In genomic region chr1:41955461-41956159, GRCh38 we compare ENCODE assay signal across 8 cellular contexts. TPM values are rescaled to one million over a fixed set of nuclear protein-coding genes. Genes with fewer than 3 reads are reported as not detected.
A peak's percentile ranks its signal among the peaks of the same experiment; 100 is the strongest.
DNase-seq lines count a peak whose midpoint lies in the region; FAIRE-seq and TF ChIP-seq lines count a peak whose summit lies in the region.

No MANE protein-coding gene starts in this region.

- TF ChIP-seq CTCF in GM13976 (IDR thresholded peaks at IDR 0.05; ENCODE audit: borderline replicate concordance, control extremely low read depth, extremely low read depth, insufficient read depth, missing control alignments) (no peak), HFFc6 (IDR thresholded peaks at IDR 0.05) (no peak), epithelial cell of proximal tubule (conservative IDR thresholded peaks at IDR 0.05; ENCODE audit: low read depth, low read length) (no peak), glutamatergic neuron (IDR thresholded peaks at IDR 0.05; ENCODE audit: partially characterized antibody, unreplicated experiment) (no peak)

- H3K36me3 Mint-ChIP-seq in HFFc6 (ENCODE audit: low read depth) (peaks cover 16% of the 10 kb centered on the region), glutamatergic neuron (ENCODE audit: unreplicated experiment) (no peaks in the 10 kb centered on the region)

- FAIRE-seq in urothelium cell line (lab: Jason Lieb, UNC), result no peak

- H3K27me3 Mint-ChIP-seq in HFFc6 (ENCODE audit: insufficient read depth) (no peaks in the 10 kb centered on the region; the same call in 1 of the 2 replicates), glutamatergic neuron (ENCODE audit: unreplicated experiment) (no peaks in the 10 kb centered on the region)

- peaks cover 76% of the 10 kb centered on the region for H3K4me1 Mint-ChIP-seq in HFFc6 (ENCODE audit: low read depth)
- H3K4me1 Mint-ChIP-seq in glutamatergic neuron (ENCODE audit: low read depth, unreplicated experiment), result no peaks in the 10 kb centered on the region

- in situ Hi-C loops in GM13976 (cut with MboI; ENCODE audit: low sequenced_read_pairs, unreplicated experiment), result no loop called here

- no peak overlapping the region for H3K4me3 ChIP-seq in epithelial cell of proximal tubule (ENCODE audit: low read depth, low read length)

- no peaks in the 10 kb centered on the region for H3K9me3 Mint-ChIP-seq in HFFc6
- no peaks in the 10 kb centered on the region for H3K9me3 Mint-ChIP-seq in glutamatergic neuron (ENCODE audit: unreplicated experiment)

- DNase-seq in GM13976 (ENCODE audit: low spot score), result peak; percentile 58
- DNase-seq in HFFc6, result peak; percentile 99
- peak; percentile 14 for DNase-seq in NCI-H2227 treated with DMSO at 0.1 percent for 48 hours (lab: John Stamatoyannopoulos, UW)
- peak; percentile 99 for DNase-seq in epithelial cell of proximal tubule (ENCODE audit: low read depth)
- peak; percentile 87 for DNase-seq in urothelium cell line (ENCODE audit: low spot score)
- DNase-seq in NCI-H187 treated with DMSO at 0.1 percent for 48 hours (lab: John Stamatoyannopoulos, UW), result no peak
- no peak for DNase-seq in glutamatergic neuron
- no peak for DNase-seq in activated effector memory CD4-positive, alpha-beta T cell treated with anti-CD3 and anti-CD28 coated beads, Interleukin-2, amount 50 U/mL, for 16 hours

- H3K4me3 Mint-ChIP-seq in HFFc6, result peak overlapping the region; percentile 75
- H3K4me3 Mint-ChIP-seq in glutamatergic neuron (ENCODE audit: unreplicated experiment), result no peak overlapping the region

- H3K27ac Mint-ChIP-seq in HFFc6 (peak overlapping the region; percentile 90), glutamatergic neuron (ENCODE audit: unreplicated experiment) (no peak overlapping the region)

RNA-seq across cellular contexts. Expression of gene HIVEP3, which starts 36.9 kb away (rescaled TPM):
- 1 to 10 TPM; 7.0 to 9.7 (median 7.9) TPM for total RNA-seq in HFFc6 (2021; fragmentation: NEBNext Ultra II Directional; extraction: Animal tissue kit (Norgen Biotek cat#: 25700))
- total RNA-seq in epithelial cell of proximal tubule, result 3.9 and 6.7 TPM in 2 replicates
- total RNA-seq in glutamatergic neuron (ENCODE audit: unreplicated experiment), result 15.1 TPM

Comparison
In these comparisons a context has a peak if more than half of its experiments do, and no peak if none do; other contexts are left out.
1. DNase-seq: peak in GM13976 (single experiment), HFFc6 (single experiment), NCI-H2227 treated with DMSO at 0.1 percent for 48 hours (single experiment), epithelial cell of proximal tubule (single experiment) and urothelium cell line (single experiment); none in NCI-H187 treated with DMSO at 0.1 percent for 48 hours (single experiment), glutamatergic neuron (single experiment) and activated effector memory CD4-positive, alpha-beta T cell treated with anti-CD3 and anti-CD28 coated beads, Interleukin-2, amount 50 U/mL, for 16 hours (single experiment).